Comparison of ENCODE assay signal across 14 cellular contexts in the genomic region with DNA sequence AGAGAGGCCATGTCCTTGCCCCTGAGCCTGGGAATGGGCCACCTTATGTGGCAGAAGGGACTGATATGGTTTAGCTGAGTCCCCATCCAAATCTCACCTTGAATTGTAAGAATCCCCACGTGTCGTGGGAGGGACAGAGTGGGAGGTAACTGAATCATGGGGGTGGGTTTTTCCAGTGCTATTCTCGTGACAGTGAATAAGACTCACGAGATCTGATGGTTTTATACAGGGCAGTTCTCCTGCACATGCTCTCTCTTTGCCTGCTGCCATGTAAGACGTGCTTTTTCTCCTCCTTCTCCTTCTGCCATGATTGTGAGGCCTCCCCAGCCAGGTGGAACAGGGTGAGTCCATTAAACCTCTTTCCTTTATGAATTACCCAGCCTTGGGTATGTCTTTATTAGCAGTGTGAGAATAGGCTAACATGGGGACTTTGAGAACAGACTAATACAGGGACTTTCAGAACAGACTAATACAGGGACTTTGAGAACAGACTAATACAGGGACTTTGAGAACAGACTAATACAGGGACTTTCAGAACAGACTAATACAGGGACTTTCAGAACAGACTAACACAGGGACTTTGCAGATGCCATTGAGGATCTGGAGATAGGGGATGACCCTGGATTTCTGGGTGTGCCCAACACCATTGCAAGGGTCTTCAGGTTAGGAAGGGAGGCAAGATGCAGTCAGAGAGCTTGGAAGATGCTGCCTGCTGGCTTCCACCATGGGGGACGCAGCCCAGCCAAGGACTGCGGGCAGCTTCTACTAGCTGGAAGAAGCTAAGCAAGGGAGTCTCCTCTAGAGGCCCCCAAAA.
DNase-seq lines count a peak whose midpoint lies in the region; ATAC-seq and TF ChIP-seq lines count a peak whose summit lies in the region.
"Had no signal": no experiment of that assay in that cellular context is flagged by ENCODE, and none has a peak within 500 bp of the region (broad histone marks: within the 10 kb centered on the region; RNA-seq: fewer than 3 reads in every experiment).

No MANE protein-coding gene starts in this region.

- no peaks in the 10 kb centered on the region for H3K36me3 Mint-ChIP-seq in activated T-helper 17 cell treated with anti-CD3 and anti-CD28 coated beads, Interleukin-2, amount 50 U/mL, for 72 hours (ENCODE audit: low read depth)

- H3K4me3 ChIP-seq in GM12864 (ENCODE audit: low read depth, low read length), result no peak overlapping the region

- peak overlapping the region; percentile 81 for H3K27ac Mint-ChIP-seq in activated T-helper 17 cell treated with anti-CD3 and anti-CD28 coated beads, Interleukin-2, amount 50 U/mL, for 72 hours
- H3K27ac Mint-ChIP-seq: endodermal cell, progenitor cell of endocrine pancreas had no signal

- peak; percentile 27 for DNase-seq in GM12864 (ENCODE audit: low read depth)
- DNase-seq in NCI-H510A treated with DMSO at 0.1 percent for 48 hours (lab: John Stamatoyannopoulos, UW), result no peak
- DNase-seq in SKM-1 (lab: John Stamatoyannopoulos, UW; ENCODE audit: unreplicated experiment), result no peak
- DNase-seq in ecto neural progenitor cell (ENCODE audit: low spot score), result no peak
- DNase-seq: endodermal cell, mammary epithelial cell, NCI-H2171, WERI-Rb-1 had no signal

- H3K4me3 Mint-ChIP-seq in activated T-helper 17 cell treated with anti-CD3 and anti-CD28 coated beads, Interleukin-2, amount 50 U/mL, for 72 hours, result peak overlapping the region; percentile 22
- H3K4me3 Mint-ChIP-seq: endodermal cell had no signal

- TF ChIP-seq CTCF in GM12864 (IDR thresholded peaks at IDR 0.05; ENCODE audit: low read depth, low read length, missing control alignments), result no peak

- peak; percentile 85 for ATAC-seq in GM18870 (IDR thresholded peaks at IDR 0.05; ENCODE audit: unreplicated experiment)
- ATAC-seq in HG02798 (IDR thresholded peaks at IDR 0.05; ENCODE audit: poor library complexity, unreplicated experiment), result peak; percentile 67
- ATAC-seq in activated T-helper 17 cell treated with anti-CD3 and anti-CD28 coated beads, Interleukin-2, amount 50 U/mL, for 72 hours (replicated peaks), result peak; percentile 80
- ATAC-seq in HG03571 (IDR thresholded peaks at IDR 0.05; ENCODE audit: unreplicated experiment), result no peak
- ATAC-seq: HCT116 had no signal

- no peaks in the 10 kb centered on the region for H3K27me3 Mint-ChIP-seq in activated T-helper 17 cell treated with anti-CD3 and anti-CD28 coated beads, Interleukin-2, amount 50 U/mL, for 72 hours
- H3K27me3 Mint-ChIP-seq: progenitor cell of endocrine pancreas had no signal

- H3K9me3 Mint-ChIP-seq in activated T-helper 17 cell treated with anti-CD3 and anti-CD28 coated beads, Interleukin-2, amount 50 U/mL, for 72 hours, result no peaks in the 10 kb centered on the region
- H3K9me3 Mint-ChIP-seq: endodermal cell had no signal

- H3K4me1 Mint-ChIP-seq in activated T-helper 17 cell treated with anti-CD3 and anti-CD28 coated beads, Interleukin-2, amount 50 U/mL, for 72 hours, result peaks cover 11% of the 10 kb centered on the region
- H3K4me1 Mint-ChIP-seq: endodermal cell had no signal
